Comparison of ENCODE assay signal across 19 cellular contexts in the genomic region with DNA sequence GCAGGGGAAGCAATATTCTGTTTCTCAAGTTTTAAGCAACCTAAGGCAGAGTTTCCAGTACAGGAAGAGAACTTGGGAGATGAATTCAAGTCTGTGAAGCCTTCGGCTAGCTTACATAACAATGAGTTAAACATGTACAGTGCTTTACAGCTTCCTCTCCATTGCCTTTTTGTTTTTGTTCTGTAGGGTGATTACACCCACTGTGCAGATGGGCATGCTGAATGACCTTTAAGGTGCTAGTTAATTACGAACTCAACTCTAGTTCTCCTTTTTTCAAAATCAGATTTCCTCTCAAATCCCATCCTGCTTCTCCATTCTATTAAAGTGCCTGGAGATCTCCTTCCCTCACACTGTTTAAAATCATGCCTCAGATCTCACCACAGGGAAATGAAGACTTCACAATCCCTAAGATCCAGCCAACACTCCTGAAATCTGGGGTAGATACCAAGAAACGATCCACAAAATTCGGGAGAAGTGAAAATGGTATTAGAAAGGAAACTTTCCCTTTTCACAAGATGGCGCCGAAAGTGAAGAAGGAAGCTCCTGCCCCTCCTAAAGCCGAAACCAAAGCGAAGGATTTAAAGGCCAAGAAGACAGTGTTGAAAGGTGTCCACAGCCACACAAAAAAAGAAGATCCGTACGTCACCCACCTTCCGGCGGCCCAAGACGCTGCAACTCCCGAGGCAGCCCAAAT. TPM values are rescaled to one million over a fixed set of nuclear protein-coding genes. Genes with fewer than 3 reads are reported as not detected.
DNase-seq lines count a peak whose midpoint lies in the region; ATAC-seq, FAIRE-seq and TF ChIP-seq lines count a peak whose summit lies in the region.
"Had no signal": no experiment of that assay in that cellular context is flagged by ENCODE, and none has a peak within 500 bp of the region (broad histone marks: within the 10 kb centered on the region; RNA-seq: fewer than 3 reads in every experiment).

No MANE protein-coding gene starts in this region.

- no peaks in the 10 kb centered on the region for H3K36me3 Mint-ChIP-seq in neural crest cell (ENCODE audit: low read depth)

- intact Hi-C loops in K562 (cut with micrococcal nuclease): no loop called here

- peak overlapping the region; percentile 39 for H3K4me2 ChIP-seq in K562 (ENCODE audit: insufficient read depth, low read length)
- H3K4me2 ChIP-seq: A549 had no signal

- H2AFZ ChIP-seq in K562 (ENCODE audit: low read depth, low read length): peak overlapping the region; percentile 90

- DNase-seq in HL-60 (ENCODE audit: low read depth in 1 of 2, low spot score in 1 of 2) (peak in 1 of 2 experiments; percentile 23), K562 (ENCODE audit: extremely low read depth in 1 of 4, low spot score in 3 of 4) (no peak), neural crest cell (ENCODE audit: low read depth, low spot score) (no peak), NCI-H1105 (lab: John Stamatoyannopoulos, UW) (no peak), occipital lobe (lab: John Stamatoyannopoulos, UW) (no peak), NCI-H1930 (lab: John Stamatoyannopoulos, UW) (no peak)
- DNase-seq: BE2C; Caco-2; CD8-positive, alpha-beta memory T cell; DND-41; GDM1; GOT3; H9; HFFc6; IMR-90 had no signal

- 22% methylated on average over 14 of the region's 14 CpGs for WGBS in K562 (ENCODE audit: insufficient coverage, low coverage, missing lambda C conversion rate)

- POLR2A ChIA-PET in K562 (lab: Yijun Ruan, JAX): interaction anchor here (1.9 kb wide), 1 partner anchor 17 kb away, joined by 4 read pairs; no protein-coding TSS in a partner anchor

- in situ Hi-C loops in K562 (cut with MboI): no loop called here

- no peak for ATAC-seq in K562
- no peak for ATAC-seq in HG02885 (IDR thresholded peaks at IDR 0.05; ENCODE audit: poor library complexity, unreplicated experiment)
- ATAC-seq: A549 had no signal

- CTCF ChIA-PET in K562 (lab: Yijun Ruan, JAX; ENCODE audit: low intra/inter-chr PET ratio): no interaction called here

- H3K9me1 ChIP-seq in K562 (ENCODE audit: control insufficient read depth, insufficient read depth, low read length): no peaks in the 10 kb centered on the region

- no peak for FAIRE-seq in K562 (lab: Jason Lieb, UNC)
- FAIRE-seq: A549, GM12892 had no signal

- no peaks in the 10 kb centered on the region; a peak in 2 of 5 replicates for H3K4me1 ChIP-seq in K562 (replicated peaks in 1 of 2; ENCODE audit: control insufficient read depth in 2 of 2, insufficient read depth in 2 of 2, low read length in 2 of 2)
- H3K4me1 ChIP-seq: A549, BE2C, Caco-2 had no signal

- H4K20me1 ChIP-seq in K562 (replicated peaks; ENCODE audit: control insufficient read depth, insufficient read depth, low read length): no peaks in the 10 kb centered on the region

- peak overlapping the region; percentile 17 for H3K27ac Mint-ChIP-seq in neural crest cell (ENCODE audit: unreplicated experiment)
- H3K27ac Mint-ChIP-seq: H9, HFFc6 had no signal

- H3K27me3 ChIP-seq in HL-60 (ENCODE audit: insufficient read depth, poor library complexity, severe bottlenecking) (no peaks in the 10 kb centered on the region), K562 (ENCODE audit: control insufficient read depth in 2 of 2, insufficient read depth in 2 of 2, low read length in 2 of 2) (no peaks in the 10 kb centered on the region; a peak in 1 of 5 replicates)

- TF ChIP-seq RAD21 in K562 (CRISPR knock-in tag; conservative IDR thresholded peaks at IDR 0.05 in 1 of 2, IDR thresholded peaks at IDR 0.05 in 1 of 2): no peak

- no peaks in the 10 kb centered on the region for H3K9me3 Mint-ChIP-seq in neural crest cell
- H3K9me3 Mint-ChIP-seq: CD8-positive, alpha-beta memory T cell; H9; HFFc6 had no signal

- no peaks in the 10 kb centered on the region for H3K27me3 Mint-ChIP-seq in neural crest cell (ENCODE audit: low read depth)

- H3K4me3 ChIP-seq in HL-60 (replicated peaks; ENCODE audit: insufficient read depth, low read length): no peak overlapping the region
- H3K4me3 ChIP-seq in K562: no peak overlapping the region
- H3K4me3 ChIP-seq: A549 had no signal

- no peaks in the 10 kb centered on the region for H3K36me3 ChIP-seq in K562 (ENCODE audit: control insufficient read depth, insufficient read depth, low read length)
- H3K36me3 ChIP-seq: BE2C had no signal

- H3K4me1 Mint-ChIP-seq in neural crest cell: no peaks in the 10 kb centered on the region
- H3K4me1 Mint-ChIP-seq: CD8-positive, alpha-beta memory T cell had no signal

- no TSS peak for BruUV-seq in K562 (replicated peaks; lab: Mats Ljungman, UMichigan)

- H3K9ac ChIP-seq in K562 (ENCODE audit: insufficient read depth in 1 of 2, low read depth in 2 of 2, low read length in 2 of 2): no peak overlapping the region; a peak in 1 of 4 replicates

- H3K4me3 Mint-ChIP-seq in neural crest cell: no peak overlapping the region
- H3K4me3 Mint-ChIP-seq: CD8-positive, alpha-beta memory T cell; H9; HFFc6 had no signal

- no peak for TF ChIP-seq POLR2A in K562 (conservative IDR thresholded peaks at IDR 0.05)

- H3K9me3 ChIP-seq in K562 (replicated peaks; ENCODE audit: control insufficient read depth, insufficient read depth, low read depth, low read length): no peaks in the 10 kb centered on the region
- H3K9me3 ChIP-seq: A549, BE2C, Caco-2 had no signal

- H3K79me2 ChIP-seq in K562 (ENCODE audit: control insufficient read depth, insufficient read depth, low read length): no peaks in the 10 kb centered on the region

- TF ChIP-seq EP300 in K562 (IDR thresholded peaks at IDR 0.05; ENCODE audit: low read length): no peak

- 0 out of 2 replicates have a peak overlapping the region, but pooled peaks have one; percentile 2 for H3K27ac ChIP-seq in HL-60 (replicated peaks)
- no peak overlapping the region for H3K27ac ChIP-seq in K562 (ENCODE audit: extremely low read depth, low read depth, low read length)
- H3K27ac ChIP-seq: A549 had no signal

- TF ChIP-seq CTCF in HL-60 (IDR thresholded peaks at IDR 0.05; ENCODE audit: insufficient read depth, low read length) (no peak), K562 (IDR thresholded peaks at IDR 0.05 in 2 of 3, conservative IDR thresholded peaks at IDR 0.05 in 1 of 3; ENCODE audit: insufficient read depth in 2 of 3, low read depth in 1 of 3, low read length in 3 of 3) (no peak), neural crest cell (conservative IDR thresholded peaks at IDR 0.05) (no peak)

TF ChIP-seq in K562, 482 proteins besides CTCF, POLR2A, EP300 and RAD21 (continues in another document):
- TF ChIP-seq, protein P1, sequence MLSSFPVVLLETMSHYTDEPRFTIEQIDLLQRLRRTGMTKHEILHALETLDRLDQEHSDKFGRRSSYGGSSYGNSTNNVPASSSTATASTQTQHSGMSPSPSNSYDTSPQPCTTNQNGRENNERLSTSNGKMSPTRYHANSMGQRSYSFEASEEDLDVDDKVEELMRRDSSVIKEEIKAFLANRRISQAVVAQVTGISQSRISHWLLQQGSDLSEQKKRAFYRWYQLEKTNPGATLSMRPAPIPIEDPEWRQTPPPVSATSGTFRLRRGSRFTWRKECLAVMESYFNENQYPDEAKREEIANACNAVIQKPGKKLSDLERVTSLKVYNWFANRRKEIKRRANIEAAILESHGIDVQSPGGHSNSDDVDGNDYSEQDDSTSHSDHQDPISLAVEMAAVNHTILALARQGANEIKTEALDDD (IDR thresholded peaks at IDR 0.05): no peak
- TF ChIP-seq SREBF2 (CRISPR knock-in tag; IDR thresholded peaks at IDR 0.05) (no peak), XRCC3 (IDR thresholded peaks at IDR 0.05) (no peak), SRSF7 (optimal IDR thresholded peaks at IDR 0.05; ENCODE audit: low read depth, low read length) (no peak), ESRRA (IDR thresholded peaks at IDR 0.05; ENCODE audit: borderline replicate concordance, low read depth) (peak; percentile 96)

RNA-seq across cellular contexts. Expression of gene MSMB, which starts 16.8 kb away (rescaled TPM):
- total RNA-seq in K562 (2011; cell fraction: chromatin; rRNA removed; ENCODE audit: low replicate concordance): not detected in 2 replicates
- not detected in 2 replicates for total RNA-seq in K562 (2011; cell fraction: nucleolus; rRNA removed)
- not detected in 2 replicates for total RNA-seq in K562 (2011; cell fraction: nucleoplasm; rRNA removed)
- total RNA-seq in K562 (2014; rRNA removed): not detected in 2 replicates
- not detected in 2 replicates for total RNA-seq in K562 (2014; rRNA removed; fragmentation: Illumina TruSeq; extraction: Trizol)
- not detected in 2 replicates for total RNA-seq in K562 (2015; rRNA removed; fragmentation: Illumina TruSeq; extraction: Trizol)
- not detected in 2 replicates for total RNA-seq in K562 (2021)
- not detected in 2 replicates for polyA plus RNA-seq in K562 (2011; rRNA removed)
- polyA plus RNA-seq in K562 (2011; cell fraction: cytosol; rRNA removed): not detected in 2 replicates
- polyA plus RNA-seq in K562 (2011; cell fraction: nucleus; rRNA removed): not detected in 2 replicates
- 0.21 and 0.53 TPM in 2 replicates for polyA plus RNA-seq in K562 (2012)
- not detected in 2 replicates for polyA plus RNA-seq in K562 (2014; fragmentation: Illumina TruSeq; extraction: Trizol)
- polyA plus RNA-seq in K562 (2014; fragmentation: Nextera tagmentation; extraction: Ambion mirVana): under 1 TPM in 1 of 2 experiments, not detected in 1; 0.21 TPM
- polyA plus RNA-seq in K562 (2014; rRNA removed): 0.60 TPM in 1 of 2 replicates, not detected in the other
- polyA minus RNA-seq in K562 (2011; rRNA and poly(A)+ RNA removed): not detected in 2 replicates
- not detected in 2 replicates for polyA minus RNA-seq in K562 (2011; cell fraction: cytosol; rRNA and poly(A)+ RNA removed)
- not detected in 2 replicates for polyA minus RNA-seq in K562 (2011; cell fraction: nucleus; rRNA and poly(A)+ RNA removed)
- total RNA-seq in neural crest cell: not detected in 2 replicates
- total RNA-seq in occipital lobe: not detected
- total RNA-seq: CD8-positive, alpha-beta memory T cell; H9; IMR-90 had no signal
- polyA plus RNA-seq: AG04450; CD8-positive, alpha-beta memory T cell; IMR-90 had no signal

RNA-seq across cellular contexts. Expression of gene NCOA4, which starts 32.5 kb away (rescaled TPM):
- total RNA-seq in K562 (2011; cell fraction: chromatin; rRNA removed; ENCODE audit: low replicate concordance): 56.1 and 85.1 TPM in 2 replicates
- total RNA-seq in K562 (2011; cell fraction: nucleolus; rRNA removed): 49.9 and 53.6 TPM in 2 replicates
- 62.1 and 74.5 TPM in 2 replicates for total RNA-seq in K562 (2011; cell fraction: nucleoplasm; rRNA removed)
- total RNA-seq in K562 (2014; rRNA removed) (136 and 144 TPM in 2 replicates), K562 (2014; rRNA removed; fragmentation: Illumina TruSeq; extraction: Trizol) (200 and 222 TPM in 2 replicates), K562 (2015; rRNA removed; fragmentation: Illumina TruSeq; extraction: Trizol) (169 and 182 TPM in 2 replicates), K562 (2021) (136 TPM in 2 replicates), neural crest cell (78.6 and 78.7 TPM in 2 replicates), occipital lobe (217 TPM)
- polyA plus RNA-seq in K562 (2011; rRNA removed) (237 and 283 TPM in 2 replicates), K562 (2014; fragmentation: Illumina TruSeq; extraction: Trizol) (146 and 181 TPM in 2 replicates), K562 (2014; fragmentation: Nextera tagmentation; extraction: Ambion mirVana) (100 to 1,000 TPM; 126 to 196 TPM), K562 (2014; rRNA removed) (89.8 and 108 TPM in 2 replicates)
- polyA plus RNA-seq in K562 (2011; cell fraction: cytosol; rRNA removed): 98.1 and 135 TPM in 2 replicates
- 64.2 and 91.5 TPM in 2 replicates for polyA plus RNA-seq in K562 (2011; cell fraction: nucleus; rRNA removed)
- 122 and 153 TPM in 2 replicates for polyA plus RNA-seq in K562 (2012)
- 332 and 338 TPM in 2 replicates for polyA minus RNA-seq in K562 (2011; rRNA and poly(A)+ RNA removed)
- polyA minus RNA-seq in K562 (2011; cell fraction: cytosol; rRNA and poly(A)+ RNA removed): 120 and 132 TPM in 2 replicates
- polyA minus RNA-seq in K562 (2011; cell fraction: nucleus; rRNA and poly(A)+ RNA removed): 29.6 and 65.0 TPM in 2 replicates
